ENCODE assay signal across 8 cellular contexts in genomic region chr12:113222730-113223531, GRCh38. TPM values are rescaled to one million over a fixed set of nuclear protein-coding genes. Genes with fewer than 3 reads are reported as not detected.
DNase-seq lines count a peak whose midpoint lies in the region; ATAC-seq and TF ChIP-seq lines count a peak whose summit lies in the region.

No MANE protein-coding gene starts in this region.

- peaks cover 23% of the 10 kb centered on the region for H3K4me1 Mint-ChIP-seq in activated CD4-positive, alpha-beta T cell treated with anti-CD3 and anti-CD28 coated beads for 36 hours
- peaks cover 24% of the 10 kb centered on the region for H3K4me1 Mint-ChIP-seq in activated T-cell treated with anti-CD3 and anti-CD28 coated beads, Interleukin-2, amount 50 U/mL, for 4 hours (ENCODE audit: low read depth)

- peak overlapping the region; percentile 93 for H3K27ac ChIP-seq in foreskin keratinocyte
- H3K27ac ChIP-seq in parathyroid adenoma, result peak overlapping the region; percentile 92

- peak overlapping the region; percentile 91 for H3K27ac Mint-ChIP-seq in activated CD4-positive, alpha-beta T cell treated with anti-CD3 and anti-CD28 coated beads for 36 hours

- CTCF ChIA-PET in activated CD4-positive, alpha-beta T cell treated with anti-CD3 and anti-CD28 coated beads for 36 hours (lab: Charles Lee), result interaction anchor here (0.6 to 3.0 kb wide), 9 partner anchors 10 to 236 kb away, joined by 3 to 15 read pairs (median 4); no protein-coding TSS in a partner anchor

- no peaks in the 10 kb centered on the region for H3K36me3 ChIP-seq in parathyroid adenoma (ENCODE audit: control insufficient read depth, insufficient read depth, low read length)

- H3K9ac ChIP-seq in parathyroid adenoma, result no peak overlapping the region

- peaks cover 14% of the 10 kb centered on the region for H3K79me2 ChIP-seq in parathyroid adenoma

- peak; percentile 37 for DNase-seq in activated CD4-positive, alpha-beta T cell treated with anti-CD3 and anti-CD28 coated beads for 36 hours
- no peak for DNase-seq in activated CD4-positive, alpha-beta T cell treated with anti-CD3 and anti-CD28 coated beads for 48 hours
- DNase-seq in NCI-H2029 (lab: John Stamatoyannopoulos, UW), result peak; percentile 93
- no peak for DNase-seq in activated T-cell treated with anti-CD3 and anti-CD28 coated beads, Interleukin-2, amount 50 U/mL, for 4 hours
- no peak for DNase-seq in foreskin keratinocyte

- H3K9me3 ChIP-seq in parathyroid adenoma (ENCODE audit: control insufficient read depth, low read length), result no peaks in the 10 kb centered on the region

- H3K4me3 Mint-ChIP-seq in activated CD4-positive, alpha-beta T cell treated with anti-CD3 and anti-CD28 coated beads for 36 hours, result peak overlapping the region; percentile 94
- H3K4me3 Mint-ChIP-seq in activated T-cell treated with anti-CD3 and anti-CD28 coated beads, Interleukin-2, amount 50 U/mL, for 4 hours, result peak overlapping the region; percentile 92

- H3K27me3 ChIP-seq in foreskin keratinocyte, result no peaks in the 10 kb centered on the region
- H3K27me3 ChIP-seq in parathyroid adenoma (ENCODE audit: control insufficient read depth, insufficient read depth, low read length), result no peaks in the 10 kb centered on the region

- peak overlapping the region; percentile 75 for H3K4me3 ChIP-seq in parathyroid adenoma (ENCODE audit: low read depth, low read length)

- H3K4me2 ChIP-seq in parathyroid adenoma (ENCODE audit: low read length), result peak overlapping the region; percentile 92

- no peak for ATAC-seq in activated CD4-positive, alpha-beta T cell treated with anti-CD3 and anti-CD28 coated beads for 36 hours
- no peak for ATAC-seq in activated T-cell treated with anti-CD3 and anti-CD28 coated beads, Interleukin-2, amount 50 U/mL, for 4 hours
- no peak for ATAC-seq in foreskin keratinocyte
- ATAC-seq in GM19455 (IDR thresholded peaks at IDR 0.05; ENCODE audit: unreplicated experiment), result no peak
- ATAC-seq in HG03135 (IDR thresholded peaks at IDR 0.05; ENCODE audit: unreplicated experiment), result no peak

- TF ChIP-seq CTCF in foreskin keratinocyte (conservative IDR thresholded peaks at IDR 0.05) (no peak), parathyroid adenoma (IDR thresholded peaks at IDR 0.05) (no peak)

- intact Hi-C loops in activated CD4-positive, alpha-beta T cell treated with anti-CD3 and anti-CD28 coated beads for 36 hours (cut with DNase I, micrococcal nuclease), result loop anchor here in 1 of 2 experiments (1.0 to 5.0 kb wide), 3 partner anchors 39 to 739 kb away; partner anchors contain the start of gene PLBD2

- POLR2A ChIA-PET in activated CD4-positive, alpha-beta T cell treated with anti-CD3 and anti-CD28 coated beads for 36 hours (lab: Charles Lee), result no interaction called here

- no peaks in the 10 kb centered on the region for H3K9me3 Mint-ChIP-seq in activated CD4-positive, alpha-beta T cell treated with anti-CD3 and anti-CD28 coated beads for 36 hours (ENCODE audit: low read depth)
- no peaks in the 10 kb centered on the region for H3K9me3 Mint-ChIP-seq in activated T-cell treated with anti-CD3 and anti-CD28 coated beads, Interleukin-2, amount 50 U/mL, for 4 hours

- H3K4me1 ChIP-seq in foreskin keratinocyte (peaks cover 9% of the 10 kb centered on the region), parathyroid adenoma (peaks cover 11% of the 10 kb centered on the region)

- H3K27me3 Mint-ChIP-seq in activated CD4-positive, alpha-beta T cell treated with anti-CD3 and anti-CD28 coated beads for 36 hours, result no peaks in the 10 kb centered on the region
- no peaks in the 10 kb centered on the region for H3K27me3 Mint-ChIP-seq in activated T-cell treated with anti-CD3 and anti-CD28 coated beads, Interleukin-2, amount 50 U/mL, for 4 hours (ENCODE audit: low read depth)

- H3K36me3 Mint-ChIP-seq in activated CD4-positive, alpha-beta T cell treated with anti-CD3 and anti-CD28 coated beads for 36 hours (ENCODE audit: low read depth), result peaks cover 10% of the 10 kb centered on the region
- H3K36me3 Mint-ChIP-seq in activated T-cell treated with anti-CD3 and anti-CD28 coated beads, Interleukin-2, amount 50 U/mL, for 4 hours (ENCODE audit: insufficient read depth), result no peaks in the 10 kb centered on the region

- no peak overlapping the region for H2AFZ ChIP-seq in parathyroid adenoma

RNA-seq across cellular contexts. Expression of gene TPCN1, which starts 1.7 kb away (rescaled TPM):
- total RNA-seq in activated CD4-positive, alpha-beta T cell treated with anti-CD3 and anti-CD28 coated beads for 36 hours, result 10 to 100 TPM; 35.5 to 37.0 TPM
- 10 to 100 TPM; 17.5 to 23.7 (median 20.8) TPM for total RNA-seq in activated T-cell treated with anti-CD3 and anti-CD28 coated beads, Interleukin-2, amount 50 U/mL, for 4 hours
- 14.3 and 15.9 TPM in 2 replicates for total RNA-seq in foreskin keratinocyte
- polyA plus RNA-seq in foreskin keratinocyte, result 8.9 and 10.5 TPM in 2 replicates

RNA-seq across cellular contexts. Expression of gene RITA1, which starts 37.4 kb away (rescaled TPM):
- total RNA-seq in activated CD4-positive, alpha-beta T cell treated with anti-CD3 and anti-CD28 coated beads for 36 hours, result 10 to 100 TPM; 23.4 to 25.7 TPM
- total RNA-seq in activated T-cell treated with anti-CD3 and anti-CD28 coated beads, Interleukin-2, amount 50 U/mL, for 4 hours, result 10 to 100 TPM; 24.6 to 31.0 (median 27.5) TPM
- 24.3 and 27.0 TPM in 2 replicates for total RNA-seq in foreskin keratinocyte
- 26.3 and 27.2 TPM in 2 replicates for polyA plus RNA-seq in foreskin keratinocyte

RNA-seq across cellular contexts. Expression of gene DDX54, which starts 37.7 kb away (rescaled TPM):
- total RNA-seq in activated CD4-positive, alpha-beta T cell treated with anti-CD3 and anti-CD28 coated beads for 36 hours, result 100 to 1,000 TPM; 118 to 132 TPM
- 100 to 1,000 TPM; 213 to 236 (median 232) TPM for total RNA-seq in activated T-cell treated with anti-CD3 and anti-CD28 coated beads, Interleukin-2, amount 50 U/mL, for 4 hours
- total RNA-seq in foreskin keratinocyte, result 64.7 and 66.8 TPM in 2 replicates
- polyA plus RNA-seq in foreskin keratinocyte, result 95.1 and 95.8 TPM in 2 replicates

Comparison
In these comparisons a context has a peak if more than half of its experiments do, and no peak if none do; other contexts are left out.
1. DNase-seq: peak in activated CD4-positive, alpha-beta T cell treated with anti-CD3 and anti-CD28 coated beads for 36 hours (single experiment) and NCI-H2029 (single experiment); none in activated CD4-positive, alpha-beta T cell treated with anti-CD3 and anti-CD28 coated beads for 48 hours (single experiment), activated T-cell treated with anti-CD3 and anti-CD28 coated beads, Interleukin-2, amount 50 U/mL, for 4 hours (single experiment) and foreskin keratinocyte (0 of 2).